In the genomic region with DNA sequence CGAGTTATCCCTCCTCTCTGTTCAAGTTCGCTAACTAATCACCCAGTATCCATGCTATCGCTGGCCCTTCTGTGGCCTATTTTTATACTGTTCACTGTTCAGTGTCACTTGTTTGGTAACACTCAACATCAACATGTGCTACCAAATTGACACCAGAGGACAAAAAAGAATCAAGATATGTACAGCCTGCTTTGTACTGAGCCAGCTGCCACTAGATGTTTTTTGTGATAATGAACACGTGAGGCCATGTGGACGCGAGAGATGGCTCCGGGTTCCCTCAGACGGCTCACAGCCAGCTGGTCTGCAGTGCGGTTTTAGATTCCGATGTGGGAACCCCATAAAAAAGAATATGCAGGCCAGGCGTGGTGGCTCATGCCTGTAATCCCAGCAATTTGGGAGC, we compare ENCODE assay signal across 22 cellular contexts. TPM values are rescaled to one million over a fixed set of nuclear protein-coding genes. Genes with fewer than 3 reads are reported as not detected.
DNase-seq lines count a peak whose midpoint lies in the region; ATAC-seq and TF ChIP-seq lines count a peak whose summit lies in the region.
"Had no signal": no experiment of that assay in that cellular context is flagged by ENCODE, and none has a peak within 500 bp of the region (broad histone marks: within the 10 kb centered on the region; RNA-seq: fewer than 3 reads in every experiment).

No MANE protein-coding gene starts in this region.

- no peaks in the 10 kb centered on the region for H3K27me3 ChIP-seq in esophagus squamous epithelium
- H3K27me3 ChIP-seq in lung (ENCODE audit: control insufficient read depth, insufficient read depth), result no peaks in the 10 kb centered on the region
- H3K27me3 ChIP-seq in body of pancreas, result no peaks in the 10 kb centered on the region
- no peaks in the 10 kb centered on the region for H3K27me3 ChIP-seq in foreskin keratinocyte
- H3K27me3 ChIP-seq: testis had no signal

- H3K36me3 ChIP-seq in esophagus squamous epithelium, result peaks cover 0 to 4% (median 0%) of the 10 kb centered on the region in 3 donors
- H3K36me3 ChIP-seq in lung (ENCODE audit: control insufficient read depth in 2 of 2, insufficient read depth in 2 of 2, low read length in 2 of 2), result peaks cover 3 to 4% of the 10 kb centered on the region in 2 donors
- no peaks in the 10 kb centered on the region for H3K36me3 ChIP-seq in body of pancreas (replicated peaks in 1 of 2; ENCODE audit: insufficient read depth in 1 of 2, low read depth in 2 of 2)

- DNase-seq in H4 (ENCODE audit: low spot score) (peak; percentile 72), esophagus squamous epithelium (lab: John Stamatoyannopoulos, UW) (no peak), lung (ENCODE audit: low spot score) (no peak), body of pancreas (no peak), HuH-7 (ENCODE audit: low spot score) (no peak), foreskin keratinocyte (no peak)
- DNase-seq: activated CD4-positive, alpha-beta T cell treated with anti-CD3 and anti-CD28 coated beads, Interleukin-2, amount 50 U/mL, for 48 hours; activated naive CD4-positive, alpha-beta T cell; cerebellar nuclear complex; DND-41; effector memory CD8-positive, alpha-beta T cell; Kasumi-1; NCI-H1092 treated with DMSO at 0.1 percent for 48 hours; NCI-H510A treated with DMSO at 0.1 percent for 48 hours; SIG-M5; stimulated activated CD4-positive, alpha-beta T cell treated with anti-CD3 and anti-CD28 coated beads, Interleukin-4, amount 100 ng/mL, for 4 hours; testis had no signal

- WGBS in esophagus squamous epithelium, 2 donors, result 78 to 83% methylated on average over 5 to 11 of the region's 11 CpGs
- 75 to 77% methylated on average over 11 of the region's 11 CpGs for WGBS in lung, 2 donors
- WGBS in body of pancreas, 2 donors, result 88 to 91% methylated on average over 11 of the region's 11 CpGs

- peak overlapping the region in 3 of 4 donors; percentile 26 to 53 (median 43) for H3K27ac ChIP-seq in esophagus squamous epithelium
- H3K27ac ChIP-seq in lung (ENCODE audit: low read depth in 1 of 2, low read length in 1 of 2), result peak overlapping the region; percentile 45 to 80
- H3K27ac ChIP-seq in temporal lobe (ENCODE audit: low read depth, low read length), result peak overlapping the region; percentile 3
- no peak overlapping the region for H3K27ac ChIP-seq in body of pancreas
- no peak overlapping the region for H3K27ac ChIP-seq in foreskin keratinocyte
- H3K27ac ChIP-seq: testis had no signal

- intact Hi-C loops in esophagus squamous epithelium (cut with DNase I) (no loop called here), body of pancreas (cut with DNase I) (no loop called here)

- no peak for ATAC-seq in lung (ENCODE audit: insufficient read depth, low FRiP score)
- ATAC-seq in HG03469 (IDR thresholded peaks at IDR 0.05; ENCODE audit: unreplicated experiment), result no peak
- ATAC-seq in body of pancreas, result no peak
- no peak for ATAC-seq in foreskin keratinocyte
- ATAC-seq: effector memory CD8-positive, alpha-beta T cell; natural killer cell treated with Interleukin-12 subunit alpha and Interleukin-12 subunit beta and Interleukin-15 and Interleukin-18, amount 100 ng/mL, for 72 hours had no signal

- H3K4me1 ChIP-seq in esophagus squamous epithelium, result peaks cover 0 to 32% (median 13%) of the 10 kb centered on the region in 3 donors
- peaks cover 4 to 68% of the 10 kb centered on the region in 2 donors for H3K4me1 ChIP-seq in lung (ENCODE audit: control insufficient read depth in 2 of 2, insufficient read depth in 2 of 2, low read length in 2 of 2)
- H3K4me1 ChIP-seq in body of pancreas, result no peaks in the 10 kb centered on the region
- peaks cover 10% of the 10 kb centered on the region for H3K4me1 ChIP-seq in foreskin keratinocyte
- H3K4me1 ChIP-seq: testis had no signal

- no peaks in the 10 kb centered on the region for H3K9me3 ChIP-seq in esophagus squamous epithelium
- H3K9me3 ChIP-seq in lung (ENCODE audit: control insufficient read depth in 2 of 2, insufficient read depth in 1 of 2, low read length in 1 of 2), result no peaks in the 10 kb centered on the region
- no peaks in the 10 kb centered on the region for H3K9me3 ChIP-seq in body of pancreas
- H3K9me3 ChIP-seq: testis had no signal

- TF ChIP-seq CTCF in esophagus squamous epithelium (IDR thresholded peaks at IDR 0.05) (no peak), lung (IDR thresholded peaks at IDR 0.05; ENCODE audit: control extremely low read depth, extremely low read depth) (no peak), body of pancreas (IDR thresholded peaks at IDR 0.05) (no peak), foreskin keratinocyte (conservative IDR thresholded peaks at IDR 0.05) (no peak)

- TF ChIP-seq POLR2A in esophagus squamous epithelium (IDR thresholded peaks at IDR 0.05) (no peak), body of pancreas (IDR thresholded peaks at IDR 0.05) (no peak)

- H3K4me3 ChIP-seq in esophagus squamous epithelium (no peak overlapping the region), lung (no peak overlapping the region), body of pancreas (no peak overlapping the region)
- H3K4me3 ChIP-seq: smooth muscle cell, testis had no signal

RNA-seq across cellular contexts. Expression of a gene that starts 21.2 kb away (rescaled TPM):
- total RNA-seq in H4 (2014; rRNA removed; shearing (Covaris generic)), result 210 and 218 TPM in 2 replicates
- total RNA-seq in esophagus squamous epithelium, result 100 to 1,000 TPM in 2 of 4 donors, 10 to 100 TPM in 2; 21.7 to 171 (median 86.8) TPM
- 100 to 1,000 TPM; 460 to 616 TPM for total RNA-seq in lung
- polyA plus RNA-seq in lung, result 100 to 1,000 TPM; 121 to 187 TPM
- total RNA-seq in temporal lobe, result 16.7 TPM
- 10 to 100 TPM; 28.5 to 32.6 TPM for total RNA-seq in body of pancreas
- 1,286 and 1,415 TPM in 2 replicates for total RNA-seq in foreskin keratinocyte
- polyA plus RNA-seq in foreskin keratinocyte, result 706 and 882 TPM in 2 replicates
- total RNA-seq: natural killer cell treated with Interleukin-12 subunit alpha and Interleukin-12 subunit beta and Interleukin-15 and Interleukin-18, amount 100 ng/mL, for 72 hours; T-helper 2 cell treated with Interferon-gamma antibody and Interleukin-4, amounts not matched to agents 100 ng/mL and 5 ng/mL, for 36 hours had no signal

RNA-seq across cellular contexts. Expression of a gene that starts 46.5 kb away (rescaled TPM):
- 59.4 and 67.2 TPM in 2 replicates for total RNA-seq in H4 (2014; rRNA removed; shearing (Covaris generic))
- total RNA-seq in esophagus squamous epithelium, result 10 to 100 TPM; 31.8 to 85.3 (median 73.4) TPM
- total RNA-seq in lung, result 100 to 1,000 TPM; 143 to 214 TPM
- 10 to 100 TPM; 57.9 to 68.5 TPM for polyA plus RNA-seq in lung
- total RNA-seq in temporal lobe, result 19.2 TPM
- 10 to 100 TPM; 47.0 to 51.1 TPM for total RNA-seq in body of pancreas
- 253 and 280 TPM in 2 replicates for total RNA-seq in foreskin keratinocyte
- 181 and 220 TPM in 2 replicates for polyA plus RNA-seq in foreskin keratinocyte
- total RNA-seq: natural killer cell treated with Interleukin-12 subunit alpha and Interleukin-12 subunit beta and Interleukin-15 and Interleukin-18, amount 100 ng/mL, for 72 hours; T-helper 2 cell treated with Interferon-gamma antibody and Interleukin-4, amounts not matched to agents 100 ng/mL and 5 ng/mL, for 36 hours had no signal

Comparison
In these comparisons a context has a peak if more than half of its experiments do, and no peak if none do; other contexts are left out.
1. H3K27ac ChIP-seq: peak in esophagus squamous epithelium (3 of 4), lung (2 of 2) and temporal lobe (single experiment); none in body of pancreas (0 of 4) and foreskin keratinocyte (single experiment).